In genomic region chr7:158865462-158865922, GRCh38 we compare ENCODE assay signal across 13 cellular contexts. TPM values are rescaled to one million over a fixed set of nuclear protein-coding genes. Genes with fewer than 3 reads are reported as not detected.
DNase-seq lines count a peak whose midpoint lies in the region; ATAC-seq and TF ChIP-seq lines count a peak whose summit lies in the region.
"Had no signal": no experiment of that assay in that cellular context is flagged by ENCODE, and none has a peak within 500 bp of the region (broad histone marks: within the 10 kb centered on the region; RNA-seq: fewer than 3 reads in every experiment).

No MANE protein-coding gene starts in this region.

- CTCF ChIA-PET in Panc1 (lab: Charles Lee), result no interaction called here

- H3K27me3 ChIP-seq in Panc1 (ENCODE audit: control insufficient read depth, insufficient read depth, low read length) (no peaks in the 10 kb centered on the region), hepatocyte (no peaks in the 10 kb centered on the region), tibial artery (no peaks in the 10 kb centered on the region)

- no peak for DNase-seq in activated naive CD4-positive, alpha-beta T cell (lab: John Stamatoyannopoulos, UW)
- no peak for DNase-seq in Panc1 (ENCODE audit: low read depth, low spot score)
- peak; percentile 60 for DNase-seq in hepatocyte (ENCODE audit: low spot score)
- peak in 1 of 2 donors; percentile 71 for DNase-seq in tibial artery
- no peak for DNase-seq in NCI-H128 (lab: John Stamatoyannopoulos, UW; ENCODE audit: unreplicated experiment)
- no peak for DNase-seq in epidermal melanocyte (ENCODE audit: insufficient read length, low spot score)
- DNase-seq: activated T-cell treated with anti-CD3 and anti-CD28 coated beads, Interleukin-2, amount 50 U/mL, for 48 hours; kidney glomerular epithelial cell; NCI-H2029; stimulated activated CD4-positive, alpha-beta T cell treated with anti-CD3 and anti-CD28 coated beads, Interleukin-12 subunit alpha, Interleukin-12 subunit beta, amount 100 ng/mL, for 4 hours had no signal

- 48% methylated on average over 7 of the region's 7 CpGs for WGBS in hepatocyte (ENCODE audit: low lambda C conversion rate, missing lambda C conversion rate)

- H3K27ac ChIP-seq in Panc1 (ENCODE audit: low read length) (peak overlapping the region; percentile 84; the same call in 1 of the 2 replicates), hepatocyte (peak overlapping the region; percentile 92), tibial artery (peak overlapping the region; percentile 91 to 93)
- H3K27ac ChIP-seq: C4-2B had no signal

- no peak for ATAC-seq in Panc1
- no peak for ATAC-seq in HG03196 (IDR thresholded peaks at IDR 0.05; ENCODE audit: unreplicated experiment)

- intact Hi-C loops in Panc1 (cut with micrococcal nuclease; ENCODE audit: unreplicated experiment), result no loop called here
- intact Hi-C loops in tibial artery (cut with DNase I; ENCODE audit: low total_unique reads), result loop anchor here (10.0 kb wide), 1 partner anchor 161 kb away; the partner anchor contains the start of gene NCAPG2

- no peaks in the 10 kb centered on the region for H3K9me3 ChIP-seq in Panc1 (ENCODE audit: control insufficient read depth, insufficient read depth, low read depth, low read length)
- H3K9me3 ChIP-seq in hepatocyte (ENCODE audit: low read depth), result no peaks in the 10 kb centered on the region
- H3K9me3 ChIP-seq in tibial artery, result no peaks in the 10 kb centered on the region

- H3K36me3 Mint-ChIP-seq in activated naive CD4-positive, alpha-beta T cell treated with anti-CD3 and anti-CD28 coated beads, Interleukin-2, amount 50 U/mL, for 24 hours, result no peaks in the 10 kb centered on the region

- POLR2A ChIA-PET in Panc1 (lab: Charles Lee), result no interaction called here

- TF ChIP-seq CTCF in Panc1 (IDR thresholded peaks at IDR 0.05) (no peak), hepatocyte (IDR thresholded peaks at IDR 0.05; ENCODE audit: poor library complexity) (no peak), tibial artery (IDR thresholded peaks at IDR 0.05) (no peak)

- no peak overlapping the region for H3K4me3 ChIP-seq in Panc1 (ENCODE audit: low read depth in 2 of 2, low read length in 2 of 2)
- no peak overlapping the region for H3K4me3 ChIP-seq in hepatocyte
- no peak overlapping the region for H3K4me3 ChIP-seq in tibial artery

- peak overlapping the region; percentile 59 for H3K4me3 Mint-ChIP-seq in activated naive CD4-positive, alpha-beta T cell treated with anti-CD3 and anti-CD28 coated beads, Interleukin-2, amount 50 U/mL, for 24 hours

- peaks cover 44% of the 10 kb centered on the region for H3K4me1 Mint-ChIP-seq in activated naive CD4-positive, alpha-beta T cell treated with anti-CD3 and anti-CD28 coated beads, Interleukin-2, amount 50 U/mL, for 24 hours

- BruUV-seq in Panc1 (replicated peaks; lab: Mats Ljungman, UMichigan), result no TSS peak

- H3K27me3 Mint-ChIP-seq in activated naive CD4-positive, alpha-beta T cell treated with anti-CD3 and anti-CD28 coated beads, Interleukin-2, amount 50 U/mL, for 24 hours, result no peaks in the 10 kb centered on the region

- no peaks in the 10 kb centered on the region for H3K9me2 ChIP-seq in hepatocyte (replicated peaks; ENCODE audit: insufficient read depth)

- H4K20me1 ChIP-seq in hepatocyte (ENCODE audit: insufficient read depth, poor library complexity, severe bottlenecking), result no peaks in the 10 kb centered on the region

- peaks cover 61% of the 10 kb centered on the region for H3K79me2 ChIP-seq in hepatocyte

- in situ Hi-C loops in Panc1 (cut with HindIII; ENCODE audit: low pct_unique_long_range_greater_than_20kb, low sequenced_read_pairs), result no loop called here

- no peaks in the 10 kb centered on the region for H3K9me3 Mint-ChIP-seq in activated naive CD4-positive, alpha-beta T cell treated with anti-CD3 and anti-CD28 coated beads, Interleukin-2, amount 50 U/mL, for 24 hours

- H3K4me1 ChIP-seq in Panc1 (ENCODE audit: control insufficient read depth, insufficient read depth, low read length), result peaks cover 31% of the 10 kb centered on the region
- peaks cover 19% of the 10 kb centered on the region for H3K4me1 ChIP-seq in hepatocyte (ENCODE audit: insufficient read depth)
- peaks cover 0 to 33% (median 17%) of the 10 kb centered on the region in 4 donors for H3K4me1 ChIP-seq in tibial artery

- no peak overlapping the region for H2AFZ ChIP-seq in hepatocyte

- H3K27ac Mint-ChIP-seq in activated naive CD4-positive, alpha-beta T cell treated with anti-CD3 and anti-CD28 coated beads, Interleukin-2, amount 50 U/mL, for 24 hours, result no peak overlapping the region

- no peak overlapping the region for H3K4me2 ChIP-seq in hepatocyte

- H3K36me3 ChIP-seq in Panc1 (ENCODE audit: control insufficient read depth, insufficient read depth, low read length), result no peaks in the 10 kb centered on the region
- H3K36me3 ChIP-seq in hepatocyte (replicated peaks; ENCODE audit: insufficient read depth, low read depth), result no peaks in the 10 kb centered on the region
- peaks cover 0 to 8% (median 0%) of the 10 kb centered on the region in 3 donors for H3K36me3 ChIP-seq in tibial artery

RNA-seq across cellular contexts. Expression of gene DYNC2I1, which starts 9.1 kb away (rescaled TPM):
- total RNA-seq in Panc1 (2021; ENCODE audit: unreplicated experiment) (21.3 TPM), hepatocyte (8.0 and 11.2 TPM in 2 replicates)
- polyA plus RNA-seq in Panc1 (2012; ENCODE audit: insufficient read length), result 40.1 TPM
- polyA plus RNA-seq in hepatocyte, result 31.9 and 54.0 TPM in 2 replicates

RNA-seq across cellular contexts. Expression of gene ESYT2, which starts 36.2 kb away (rescaled TPM):
- total RNA-seq in Panc1 (2021; ENCODE audit: unreplicated experiment), result 92.7 TPM
- polyA plus RNA-seq in Panc1 (2012; ENCODE audit: insufficient read length), result 73.6 TPM
- total RNA-seq in hepatocyte, result 59.6 and 61.2 TPM in 2 replicates
- polyA plus RNA-seq in hepatocyte, result 29.4 and 33.4 TPM in 2 replicates
